8 cellular contexts compared by ENCODE assay signal in the genomic region with DNA sequence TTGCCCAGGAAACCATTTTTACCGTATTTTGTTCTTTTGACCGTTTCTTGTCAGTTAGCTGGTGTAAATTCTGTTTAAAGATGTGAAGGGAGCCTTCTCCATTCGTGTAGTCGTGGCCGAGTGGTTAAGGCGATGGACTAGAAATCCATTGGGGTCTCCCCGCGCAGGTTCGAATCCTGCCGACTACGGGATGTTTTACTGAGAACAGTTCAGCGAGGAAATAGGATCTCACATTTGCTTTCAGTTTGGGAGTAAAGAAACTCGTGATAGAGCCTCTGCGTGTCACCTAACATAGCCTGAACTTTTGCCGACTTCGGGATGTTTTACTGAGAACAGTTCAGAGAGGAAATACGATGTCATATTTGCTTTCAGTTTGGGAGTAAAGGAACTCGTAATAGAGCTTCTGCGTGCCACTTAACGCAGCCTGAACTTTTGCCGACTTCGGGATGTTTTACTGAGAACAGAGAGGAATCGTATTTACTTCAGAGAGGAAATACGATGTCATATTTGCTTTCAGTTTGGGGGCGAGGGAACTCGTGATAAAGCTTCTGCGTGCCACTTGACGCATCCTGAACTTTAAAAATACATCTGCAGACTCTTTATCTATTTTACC. TPM values are rescaled to one million over a fixed set of nuclear protein-coding genes. Genes with fewer than 3 reads are reported as not detected.
DNase-seq lines count a peak whose midpoint lies in the region; FAIRE-seq and TF ChIP-seq lines count a peak whose summit lies in the region.

No MANE protein-coding gene starts in this region.

- peak; percentile 92 for DNase-seq in EH (ENCODE audit: low read depth)
- DNase-seq in H7, result peak; percentile 44
- DNase-seq in LoVo (ENCODE audit: low spot score), result peak; percentile 79
- DNase-seq in SHP77 (lab: John Stamatoyannopoulos, UW), result peak; percentile 46 to 66
- peak; percentile 59 to 80 (median 66) for DNase-seq in activated naive CD4-positive, alpha-beta T cell (lab: John Stamatoyannopoulos, UW)
- peak; percentile 40 to 55 for DNase-seq in frontal cortex (ENCODE audit: low spot score in 2 of 2)
- DNase-seq in superior temporal gyrus (ENCODE audit: extremely low spot score), result peak; percentile 98

- peaks cover 14 to 15% of the 10 kb centered on the region in 2 experiments for H3K4me1 ChIP-seq in neutrophil (ENCODE audit: control insufficient read depth in 1 of 2, insufficient read depth in 1 of 2, low read depth in 1 of 2, low read length in 1 of 2)

- TF ChIP-seq CTCF in neutrophil (IDR thresholded peaks at IDR 0.05), result no peak

- peak overlapping the region; percentile 80 for H3K27ac ChIP-seq in neutrophil

- H3K4me3 ChIP-seq in H7 (ENCODE audit: insufficient read depth, low read depth, low read length) (peak overlapping the region; percentile 92), neutrophil (ENCODE audit: low read depth in 1 of 2, low read length in 1 of 2) (peak overlapping the region; percentile 58 to 68)

- no peaks in the 10 kb centered on the region for H3K36me3 ChIP-seq in H7 (replicated peaks; ENCODE audit: control insufficient read depth, insufficient read depth, low read length)
- no peaks in the 10 kb centered on the region for H3K36me3 ChIP-seq in neutrophil

- H3K27me3 ChIP-seq in H7 (ENCODE audit: control insufficient read depth, insufficient read depth, low read length) (peaks cover 11% of the 10 kb centered on the region), neutrophil (peaks cover 14% of the 10 kb centered on the region)

- peak; percentile 31 for FAIRE-seq in frontal cortex (lab: Jason Lieb, UNC)

- no peaks in the 10 kb centered on the region for H3K9me3 ChIP-seq in neutrophil

RNA-seq across cellular contexts. Expression of gene ZNF184, which starts 5.9 kb away (rescaled TPM):
- total RNA-seq in H7 (2014; rRNA removed; shearing (Covaris generic)), result 5.8 and 7.9 TPM in 2 replicates
- total RNA-seq in frontal cortex, result 37.9 TPM

Comparison
In these comparisons a context has a peak if more than half of its experiments do, and no peak if none do; other contexts are left out.
1. Peak in every context shown above with its lines: DNase-seq, H3K4me3 ChIP-seq and H3K27ac ChIP-seq.
2. DNase-seq: peak in every context shown above with its lines; median percentile 98 in superior temporal gyrus; 92 in EH; 79 in LoVo; 66 in activated naive CD4-positive, alpha-beta T cell; 56 in SHP77; 48 in frontal cortex; 44 in H7.